25 cellular contexts compared by ENCODE assay signal in genomic region chr16:22838681-22839080, GRCh38. TPM values are rescaled to one million over a fixed set of nuclear protein-coding genes. Genes with fewer than 3 reads are reported as not detected.
"Had no signal": no experiment of that assay in that cellular context is flagged by ENCODE, and none has a peak within 500 bp of the region (broad histone marks: within the 10 kb centered on the region; RNA-seq: fewer than 3 reads in every experiment).

No MANE protein-coding gene starts in this region.

- DNase-seq: Karpas-422, KG1, MM.1S, NCI-H1092 treated with DMSO at 0.1 percent for 48 hours, NCI-H1436, NCI-H187, NCI-H2029, NCI-H2081 treated with DMSO at 0.1 percent for 48 hours, NCI-H2171, NCI-H226, NCI-H446, NCI-H510A, NCI-H524 treated with DMSO at 0.1 percent for 48 hours, NCI-H69, NCI-H774, PC-3, SHP77, SK-N-SH, SW 1271 had no signal

- ATAC-seq: Panc1, PC-3 had no signal

- H3K9me3 ChIP-seq: SK-N-SH had no signal

- H3K9ac ChIP-seq: SK-N-SH had no signal

- H3K27ac ChIP-seq: HL-60, RWPE1 had no signal

- H3K4me2 ChIP-seq: SK-N-SH had no signal

RNA-seq across cellular contexts. Expression of gene HS3ST2, which starts 24.7 kb away (rescaled TPM):
- total RNA-seq: M059J, OCI-LY7, PC-3, SK-MEL-5 had no signal
- polyA plus RNA-seq: SK-N-SH had no signal
